ENCODE assay signal across 1 cellular context in the genomic region with DNA sequence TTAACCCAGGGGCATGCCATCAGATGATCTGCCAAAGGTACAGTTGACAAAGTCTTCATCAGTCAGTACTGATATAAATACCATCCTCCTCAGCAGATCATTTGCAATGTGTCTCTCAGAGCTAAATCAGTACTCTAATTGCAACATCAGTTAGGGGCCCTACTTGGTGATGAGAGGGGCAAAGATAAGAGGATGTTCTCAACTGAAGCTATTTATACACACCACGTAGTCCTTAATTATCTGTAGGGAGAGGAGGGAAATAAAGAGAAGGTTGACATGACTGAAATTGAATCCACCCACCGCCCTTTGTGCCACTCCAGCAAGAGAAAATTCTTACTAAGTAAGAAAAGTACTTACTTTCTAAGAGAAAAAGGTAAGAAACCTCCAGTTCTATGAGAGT.
TF ChIP-seq lines count a peak whose summit lies in the region.

No MANE protein-coding gene starts in this region.

TF ChIP-seq in GM23338, 12 proteins besides CTCF, POLR2A, EP300 and RAD21 (continued from another document):
- TF ChIP-seq, protein P1, sequence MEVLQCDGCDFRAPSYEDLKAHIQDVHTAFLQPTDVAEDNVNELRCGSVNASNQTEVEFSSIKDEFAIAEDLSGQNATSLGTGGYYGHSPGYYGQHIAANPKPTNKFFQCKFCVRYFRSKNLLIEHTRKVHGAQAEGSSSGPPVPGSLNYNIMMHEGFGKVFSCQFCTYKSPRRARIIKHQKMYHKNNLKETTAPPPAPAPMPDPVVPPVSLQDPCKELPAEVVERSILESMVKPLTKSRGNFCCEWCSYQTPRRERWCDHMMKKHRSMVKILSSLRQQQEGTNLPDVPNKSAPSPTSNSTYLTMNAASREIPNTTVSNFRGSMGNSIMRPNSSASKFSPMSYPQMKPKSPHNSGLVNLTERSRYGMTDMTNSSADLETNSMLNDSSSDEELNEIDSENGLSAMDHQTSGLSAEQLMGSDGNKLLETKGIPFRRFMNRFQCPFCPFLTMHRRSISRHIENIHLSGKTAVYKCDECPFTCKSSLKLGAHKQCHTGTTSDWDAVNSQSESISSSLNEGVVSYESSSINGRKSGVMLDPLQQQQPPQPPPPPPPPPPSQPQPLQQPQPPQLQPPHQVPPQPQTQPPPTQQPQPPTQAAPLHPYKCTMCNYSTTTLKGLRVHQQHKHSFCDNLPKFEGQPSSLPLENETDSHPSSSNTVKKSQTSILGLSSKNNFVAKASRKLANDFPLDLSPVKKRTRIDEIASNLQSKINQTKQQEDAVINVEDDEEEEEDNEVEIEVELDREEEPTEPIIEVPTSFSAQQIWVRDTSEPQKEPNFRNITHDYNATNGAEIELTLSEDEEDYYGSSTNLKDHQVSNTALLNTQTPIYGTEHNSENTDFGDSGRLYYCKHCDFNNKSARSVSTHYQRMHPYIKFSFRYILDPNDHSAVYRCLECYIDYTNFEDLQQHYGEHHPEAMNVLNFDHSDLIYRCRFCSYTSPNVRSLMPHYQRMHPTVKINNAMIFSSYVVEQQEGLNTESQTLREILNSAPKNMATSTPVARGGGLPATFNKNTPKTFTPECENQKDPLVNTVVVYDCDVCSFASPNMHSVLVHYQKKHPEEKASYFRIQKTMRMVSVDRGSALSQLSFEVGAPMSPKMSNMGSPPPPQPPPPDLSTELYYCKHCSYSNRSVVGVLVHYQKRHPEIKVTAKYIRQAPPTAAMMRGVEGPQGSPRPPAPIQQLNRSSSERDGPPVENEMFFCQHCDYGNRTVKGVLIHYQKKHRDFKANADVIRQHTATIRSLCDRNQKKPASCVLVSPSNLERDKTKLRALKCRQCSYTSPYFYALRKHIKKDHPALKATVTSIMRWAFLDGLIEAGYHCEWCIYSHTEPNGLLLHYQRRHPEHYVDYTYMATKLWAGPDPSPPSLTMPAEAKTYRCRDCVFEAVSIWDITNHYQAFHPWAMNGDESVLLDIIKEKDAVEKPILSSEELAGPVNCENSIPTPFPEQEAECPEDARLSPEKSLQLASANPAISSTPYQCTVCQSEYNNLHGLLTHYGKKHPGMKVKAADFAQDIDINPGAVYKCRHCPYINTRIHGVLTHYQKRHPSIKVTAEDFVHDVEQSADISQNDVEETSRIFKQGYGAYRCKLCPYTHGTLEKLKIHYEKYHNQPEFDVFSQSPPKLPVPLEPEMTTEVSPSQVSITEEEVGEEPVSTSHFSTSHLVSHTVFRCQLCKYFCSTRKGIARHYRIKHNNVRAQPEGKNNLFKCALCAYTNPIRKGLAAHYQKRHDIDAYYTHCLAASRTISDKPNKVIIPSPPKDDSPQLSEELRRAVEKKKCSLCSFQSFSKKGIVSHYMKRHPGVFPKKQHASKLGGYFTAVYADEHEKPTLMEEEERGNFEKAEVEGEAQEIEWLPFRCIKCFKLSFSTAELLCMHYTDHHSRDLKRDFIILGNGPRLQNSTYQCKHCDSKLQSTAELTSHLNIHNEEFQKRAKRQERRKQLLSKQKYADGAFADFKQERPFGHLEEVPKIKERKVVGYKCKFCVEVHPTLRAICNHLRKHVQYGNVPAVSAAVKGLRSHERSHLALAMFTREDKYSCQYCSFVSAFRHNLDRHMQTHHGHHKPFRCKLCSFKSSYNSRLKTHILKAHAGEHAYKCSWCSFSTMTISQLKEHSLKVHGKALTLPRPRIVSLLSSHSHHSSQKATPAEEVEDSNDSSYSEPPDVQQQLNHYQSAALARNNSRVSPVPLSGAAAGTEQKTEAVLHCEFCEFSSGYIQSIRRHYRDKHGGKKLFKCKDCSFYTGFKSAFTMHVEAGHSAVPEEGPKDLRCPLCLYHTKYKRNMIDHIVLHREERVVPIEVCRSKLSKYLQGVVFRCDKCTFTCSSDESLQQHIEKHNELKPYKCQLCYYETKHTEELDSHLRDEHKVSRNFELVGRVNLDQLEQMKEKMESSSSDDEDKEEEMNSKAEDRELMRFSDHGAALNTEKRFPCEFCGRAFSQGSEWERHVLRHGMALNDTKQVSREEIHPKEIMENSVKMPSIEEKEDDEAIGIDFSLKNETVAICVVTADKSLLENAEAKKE (CRISPR knock-in tag; IDR thresholded peaks at IDR 0.05) = no peak
- TF ChIP-seq STAT1 (IDR thresholded peaks at IDR 0.05; ENCODE audit: unreplicated experiment) (no peak), NANOG (IDR thresholded peaks at IDR 0.05; ENCODE audit: borderline replicate concordance) (no peak)
